2 cellular contexts compared by ENCODE assay signal in genomic region chr3:52053307-52054304, GRCh38.
TF ChIP-seq lines count a peak whose summit lies in the region.

No MANE protein-coding gene starts in this region.

TF ChIP-seq in PFSK-1, 5 proteins besides CTCF, POLR2A, EP300 and RAD21 (continued from another document):
- peak; percentile 45 to 73; a peak in 2 of 4 replicates for TF ChIP-seq REST (IDR thresholded peaks at IDR 0.05; ENCODE audit: insufficient read depth in 1 of 2, low read depth in 2 of 2, low read length in 2 of 2)
- TF ChIP-seq TAF1 (IDR thresholded peaks at IDR 0.05; ENCODE audit: borderline replicate concordance, insufficient read depth, low read length): no peak
- TF ChIP-seq SIN3A (IDR thresholded peaks at IDR 0.05; ENCODE audit: borderline replicate concordance, insufficient read depth, low read length): 0 out of 2 replicates have a peak, but pooled peaks have one; percentile 27
- peak; percentile 5; the same call in 1 of the 2 replicates for TF ChIP-seq POLR2AphosphoS5 (IDR thresholded peaks at IDR 0.05; ENCODE audit: low read depth, low read length)

TF ChIP-seq in HepG2, 621 proteins besides CTCF, POLR2A, EP300 and RAD21 (continued from another document):
- TF ChIP-seq ZBED4 (CRISPR knock-in tag; IDR thresholded peaks at IDR 0.05; ENCODE audit: borderline replicate concordance): no peak
- TF ChIP-seq CAMTA2 (CRISPR knock-in tag; IDR thresholded peaks at IDR 0.05; ENCODE audit: borderline replicate concordance): 0 out of 2 replicates have a peak, but pooled peaks have one; percentile 32
- TF ChIP-seq ZNF687 (CRISPR knock-in tag; IDR thresholded peaks at IDR 0.05): peak; percentile 18; the same call in 1 of the 2 replicates
- TF ChIP-seq STAG1 (CRISPR knock-in tag; IDR thresholded peaks at IDR 0.05): peak; percentile 78
- TF ChIP-seq KDM2A (CRISPR knock-in tag; IDR thresholded peaks at IDR 0.05; ENCODE audit: borderline replicate concordance, low read depth): peak; percentile 34; the same call in 1 of the 2 replicates
